In the genomic region with DNA sequence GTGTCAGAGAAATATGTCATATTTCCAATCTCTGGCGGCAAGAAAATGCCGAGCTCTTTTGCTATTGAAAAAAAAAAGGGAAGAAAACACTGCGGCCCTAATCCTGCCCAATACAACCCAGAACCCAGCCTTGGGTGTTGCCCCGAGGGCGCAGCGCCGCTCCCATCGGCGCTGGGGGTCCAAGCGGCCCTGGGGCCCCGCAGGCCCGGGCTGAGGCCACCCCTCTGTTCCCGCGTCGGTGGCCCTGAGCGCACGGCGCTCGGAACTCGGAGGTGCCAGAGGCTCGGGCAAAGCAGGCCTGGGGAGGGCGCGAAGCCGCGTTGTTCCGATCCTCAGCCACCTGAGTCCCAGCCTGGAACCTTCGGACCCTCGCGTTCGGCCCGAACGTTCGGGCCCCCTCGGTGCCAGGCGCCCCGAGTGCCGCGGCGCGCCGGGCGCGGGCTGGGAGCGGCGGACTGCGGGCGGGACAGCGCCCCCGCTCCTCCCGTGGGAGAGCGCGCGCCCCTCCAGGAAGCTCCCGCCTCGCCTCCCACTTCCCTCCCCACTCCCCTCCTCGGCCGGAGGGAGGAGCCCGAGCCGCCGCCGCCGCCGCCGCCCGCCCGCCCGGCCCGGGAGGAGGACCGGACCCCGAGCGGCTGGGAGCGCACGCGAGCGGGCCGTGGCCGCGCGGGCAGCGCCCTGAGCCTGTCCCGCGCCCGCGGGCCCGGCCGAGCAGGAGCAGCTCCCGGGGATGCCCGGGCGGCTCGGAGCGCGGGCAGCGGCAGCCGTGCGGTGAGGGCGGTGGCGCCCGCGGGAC, we compare ENCODE assay signal across 1 cellular context.
A peak's percentile ranks its signal among the peaks of the same experiment; 100 is the strongest.
TF ChIP-seq lines count a peak whose summit lies in the region.

A gene (plus strand): TSS at position 594 of the 796 bp plus-strand sequence. CDS start 18,160 bp downstream, outside the sequence.

TF ChIP-seq in K562, 482 proteins besides CTCF, POLR2A, EP300 and RAD21 (continued from another document):
- TF ChIP-seq, protein P1, sequence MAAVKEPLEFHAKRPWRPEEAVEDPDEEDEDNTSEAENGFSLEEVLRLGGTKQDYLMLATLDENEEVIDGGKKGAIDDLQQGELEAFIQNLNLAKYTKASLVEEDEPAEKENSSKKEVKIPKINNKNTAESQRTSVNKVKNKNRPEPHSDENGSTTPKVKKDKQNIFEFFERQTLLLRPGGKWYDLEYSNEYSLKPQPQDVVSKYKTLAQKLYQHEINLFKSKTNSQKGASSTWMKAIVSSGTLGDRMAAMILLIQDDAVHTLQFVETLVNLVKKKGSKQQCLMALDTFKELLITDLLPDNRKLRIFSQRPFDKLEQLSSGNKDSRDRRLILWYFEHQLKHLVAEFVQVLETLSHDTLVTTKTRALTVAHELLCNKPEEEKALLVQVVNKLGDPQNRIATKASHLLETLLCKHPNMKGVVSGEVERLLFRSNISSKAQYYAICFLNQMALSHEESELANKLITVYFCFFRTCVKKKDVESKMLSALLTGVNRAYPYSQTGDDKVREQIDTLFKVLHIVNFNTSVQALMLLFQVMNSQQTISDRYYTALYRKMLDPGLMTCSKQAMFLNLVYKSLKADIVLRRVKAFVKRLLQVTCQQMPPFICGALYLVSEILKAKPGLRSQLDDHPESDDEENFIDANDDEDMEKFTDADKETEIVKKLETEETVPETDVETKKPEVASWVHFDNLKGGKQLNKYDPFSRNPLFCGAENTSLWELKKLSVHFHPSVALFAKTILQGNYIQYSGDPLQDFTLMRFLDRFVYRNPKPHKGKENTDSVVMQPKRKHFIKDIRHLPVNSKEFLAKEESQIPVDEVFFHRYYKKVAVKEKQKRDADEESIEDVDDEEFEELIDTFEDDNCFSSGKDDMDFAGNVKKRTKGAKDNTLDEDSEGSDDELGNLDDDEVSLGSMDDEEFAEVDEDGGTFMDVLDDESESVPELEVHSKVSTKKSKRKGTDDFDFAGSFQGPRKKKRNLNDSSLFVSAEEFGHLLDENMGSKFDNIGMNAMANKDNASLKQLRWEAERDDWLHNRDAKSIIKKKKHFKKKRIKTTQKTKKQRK (IDR thresholded peaks at IDR 0.05; ENCODE audit: borderline replicate concordance, low read depth, low read length), result no peak
- peak; percentile 65; the same call in 1 of the 2 replicates for TF ChIP-seq ZBTB17 (CRISPR knock-in tag; IDR thresholded peaks at IDR 0.05)
- no peak for TF ChIP-seq SMARCA5 (IDR thresholded peaks at IDR 0.05)
- no peak for TF ChIP-seq TARDBP (IDR thresholded peaks at IDR 0.05)
- TF ChIP-seq CHD4 (IDR thresholded peaks at IDR 0.05; ENCODE audit: insufficient read depth, insufficient replicate concordance, low read depth, low read length, poor library complexity, severe bottlenecking), result no peak
- TF ChIP-seq ZC3H11A (IDR thresholded peaks at IDR 0.05; ENCODE audit: low read depth, low read length), result no peak
- TF ChIP-seq, protein P2, sequence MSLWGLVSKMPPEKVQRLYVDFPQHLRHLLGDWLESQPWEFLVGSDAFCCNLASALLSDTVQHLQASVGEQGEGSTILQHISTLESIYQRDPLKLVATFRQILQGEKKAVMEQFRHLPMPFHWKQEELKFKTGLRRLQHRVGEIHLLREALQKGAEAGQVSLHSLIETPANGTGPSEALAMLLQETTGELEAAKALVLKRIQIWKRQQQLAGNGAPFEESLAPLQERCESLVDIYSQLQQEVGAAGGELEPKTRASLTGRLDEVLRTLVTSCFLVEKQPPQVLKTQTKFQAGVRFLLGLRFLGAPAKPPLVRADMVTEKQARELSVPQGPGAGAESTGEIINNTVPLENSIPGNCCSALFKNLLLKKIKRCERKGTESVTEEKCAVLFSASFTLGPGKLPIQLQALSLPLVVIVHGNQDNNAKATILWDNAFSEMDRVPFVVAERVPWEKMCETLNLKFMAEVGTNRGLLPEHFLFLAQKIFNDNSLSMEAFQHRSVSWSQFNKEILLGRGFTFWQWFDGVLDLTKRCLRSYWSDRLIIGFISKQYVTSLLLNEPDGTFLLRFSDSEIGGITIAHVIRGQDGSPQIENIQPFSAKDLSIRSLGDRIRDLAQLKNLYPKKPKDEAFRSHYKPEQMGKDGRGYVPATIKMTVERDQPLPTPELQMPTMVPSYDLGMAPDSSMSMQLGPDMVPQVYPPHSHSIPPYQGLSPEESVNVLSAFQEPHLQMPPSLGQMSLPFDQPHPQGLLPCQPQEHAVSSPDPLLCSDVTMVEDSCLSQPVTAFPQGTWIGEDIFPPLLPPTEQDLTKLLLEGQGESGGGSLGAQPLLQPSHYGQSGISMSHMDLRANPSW (CRISPR knock-in tag; IDR thresholded peaks at IDR 0.05), result no peak
- no peak for TF ChIP-seq ZNF586 (CRISPR knock-in tag; conservative IDR thresholded peaks at IDR 0.05)
- TF ChIP-seq MAFG (tag; conservative IDR thresholded peaks at IDR 0.05), result no peak
- no peak for TF ChIP-seq RFX1 (IDR thresholded peaks at IDR 0.05)
- TF ChIP-seq TCF7L2 (IDR thresholded peaks at IDR 0.05; ENCODE audit: low read depth, low read length), result no peak
- TF ChIP-seq, protein P3, sequence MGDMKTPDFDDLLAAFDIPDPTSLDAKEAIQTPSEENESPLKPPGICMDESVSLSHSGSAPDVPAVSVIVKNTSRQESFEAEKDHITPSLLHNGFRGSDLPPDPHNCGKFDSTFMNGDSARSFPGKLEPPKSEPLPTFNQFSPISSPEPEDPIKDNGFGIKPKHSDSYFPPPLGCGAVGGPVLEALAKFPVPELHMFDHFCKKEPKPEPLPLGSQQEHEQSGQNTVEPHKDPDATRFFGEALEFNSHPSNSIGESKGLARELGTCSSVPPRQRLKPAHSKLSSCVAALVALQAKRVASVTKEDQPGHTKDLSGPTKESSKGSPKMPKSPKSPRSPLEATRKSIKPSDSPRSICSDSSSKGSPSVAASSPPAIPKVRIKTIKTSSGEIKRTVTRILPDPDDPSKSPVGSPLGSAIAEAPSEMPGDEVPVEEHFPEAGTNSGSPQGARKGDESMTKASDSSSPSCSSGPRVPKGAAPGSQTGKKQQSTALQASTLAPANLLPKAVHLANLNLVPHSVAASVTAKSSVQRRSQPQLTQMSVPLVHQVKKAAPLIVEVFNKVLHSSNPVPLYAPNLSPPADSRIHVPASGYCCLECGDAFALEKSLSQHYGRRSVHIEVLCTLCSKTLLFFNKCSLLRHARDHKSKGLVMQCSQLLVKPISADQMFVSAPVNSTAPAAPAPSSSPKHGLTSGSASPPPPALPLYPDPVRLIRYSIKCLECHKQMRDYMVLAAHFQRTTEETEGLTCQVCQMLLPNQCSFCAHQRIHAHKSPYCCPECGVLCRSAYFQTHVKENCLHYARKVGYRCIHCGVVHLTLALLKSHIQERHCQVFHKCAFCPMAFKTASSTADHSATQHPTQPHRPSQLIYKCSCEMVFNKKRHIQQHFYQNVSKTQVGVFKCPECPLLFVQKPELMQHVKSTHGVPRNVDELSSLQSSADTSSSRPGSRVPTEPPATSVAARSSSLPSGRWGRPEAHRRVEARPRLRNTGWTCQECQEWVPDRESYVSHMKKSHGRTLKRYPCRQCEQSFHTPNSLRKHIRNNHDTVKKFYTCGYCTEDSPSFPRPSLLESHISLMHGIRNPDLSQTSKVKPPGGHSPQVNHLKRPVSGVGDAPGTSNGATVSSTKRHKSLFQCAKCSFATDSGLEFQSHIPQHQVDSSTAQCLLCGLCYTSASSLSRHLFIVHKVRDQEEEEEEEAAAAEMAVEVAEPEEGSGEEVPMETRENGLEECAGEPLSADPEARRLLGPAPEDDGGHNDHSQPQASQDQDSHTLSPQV (IDR thresholded peaks at IDR 0.05), result peak; percentile 23; the same call in 1 of the 2 replicates
- no peak for TF ChIP-seq ZNF551 (CRISPR knock-in tag; IDR thresholded peaks at IDR 0.05)
- TF ChIP-seq ZNF695 (CRISPR knock-in tag; IDR thresholded peaks at IDR 0.05), result no peak
